In genomic region chr1:203559523-203559922, GRCh38 we compare ENCODE assay signal across 13 cellular contexts.
DNase-seq lines count a peak whose midpoint lies in the region; ATAC-seq, FAIRE-seq and TF ChIP-seq lines count a peak whose summit lies in the region.
"Had no signal": no experiment of that assay in that cellular context is flagged by ENCODE, and none has a peak within 500 bp of the region (broad histone marks: within the 10 kb centered on the region; RNA-seq: fewer than 3 reads in every experiment).

No MANE protein-coding gene starts in this region.

- 64 to 73% methylated on average over 6 of the region's 6 CpGs for WGBS in testis, 2 donors

- peak; percentile 74 for DNase-seq in NCI-H226
- DNase-seq in keratinocyte (ENCODE audit: low read depth, low spot score), result no peak
- DNase-seq in testis, result peak; percentile 29
- DNase-seq in NCI-H1092 treated with DMSO at 0.1 percent for 48 hours (lab: John Stamatoyannopoulos, UW), result no peak
- DNase-seq: activated CD4-positive, alpha-beta T cell treated with anti-CD3 and anti-CD28 coated beads, Interleukin-2, amount 50 U/mL, for 1 hour; DMS53; right lobe of liver had no signal

- TF ChIP-seq CTCF in brain (conservative IDR thresholded peaks at IDR 0.05) (no peak), keratinocyte (optimal IDR thresholded peaks at IDR 0.05 in 1 of 3, IDR thresholded peaks at IDR 0.05 in 1 of 3, conservative IDR thresholded peaks at IDR 0.05 in 1 of 3; ENCODE audit: extremely low read depth in 1 of 3, insufficient read depth in 2 of 3, low read length in 3 of 3) (no peak), testis (IDR thresholded peaks at IDR 0.05) (no peak)

- ATAC-seq in HG03571 (IDR thresholded peaks at IDR 0.05; ENCODE audit: unreplicated experiment), result no peak
- no peak for ATAC-seq in GM21526 (IDR thresholded peaks at IDR 0.05; ENCODE audit: low FRiP score, unreplicated experiment)
- ATAC-seq: left lobe of liver had no signal

- no peak overlapping the region for H3K4me2 ChIP-seq in keratinocyte (ENCODE audit: control insufficient read depth, extremely low read depth, insufficient read depth, low read depth, low read length)

- H3K9me3 ChIP-seq in keratinocyte (ENCODE audit: control insufficient read depth, low read depth, low read length), result no peaks in the 10 kb centered on the region
- H3K9me3 ChIP-seq in testis, result no peaks in the 10 kb centered on the region
- H3K9me3 ChIP-seq: right lobe of liver had no signal

- no peak overlapping the region for H3K4me3 ChIP-seq in keratinocyte (ENCODE audit: control insufficient read depth in 2 of 3, extremely low read depth in 1 of 3, insufficient read depth in 2 of 3, low read depth in 1 of 3, low read length in 3 of 3)
- no peak overlapping the region for H3K4me3 ChIP-seq in testis
- H3K4me3 ChIP-seq: right lobe of liver, SK-N-MC had no signal

- peaks cover 2% of the 10 kb centered on the region for H3K27me3 Mint-ChIP-seq in brain
- H3K27me3 Mint-ChIP-seq: activated naive CD4-positive, alpha-beta T cell treated with anti-CD3 and anti-CD28 coated beads, Interleukin-2, amount 50 U/mL, for 24 hours had no signal

- peak overlapping the region; percentile 13 to 99 (median 94) for H3K27ac Mint-ChIP-seq in brain
- H3K27ac Mint-ChIP-seq: activated naive CD4-positive, alpha-beta T cell treated with anti-CD3 and anti-CD28 coated beads, Interleukin-2, amount 50 U/mL, for 24 hours had no signal

- peak overlapping the region in 1 of 5 experiments; percentile 17 for H3K4me3 Mint-ChIP-seq in brain
- H3K4me3 Mint-ChIP-seq: activated naive CD4-positive, alpha-beta T cell treated with anti-CD3 and anti-CD28 coated beads, Interleukin-2, amount 50 U/mL, for 24 hours had no signal

- no peaks in the 10 kb centered on the region for H3K79me2 ChIP-seq in keratinocyte (ENCODE audit: control insufficient read depth, insufficient read depth, low read length)

- H3K27ac ChIP-seq in keratinocyte (ENCODE audit: control insufficient read depth, insufficient read depth, low read length), result peak overlapping the region; percentile 19
- peak overlapping the region in 1 of 2 donors; percentile 70 for H3K27ac ChIP-seq in testis
- H3K27ac ChIP-seq: right lobe of liver, SK-N-MC had no signal

- FAIRE-seq in keratinocyte (lab: Jason Lieb, UNC), result no peak

- no peaks in the 10 kb centered on the region for H4K20me1 ChIP-seq in keratinocyte (ENCODE audit: control insufficient read depth, extremely low read depth, insufficient read depth, low read length)

- H3K4me1 Mint-ChIP-seq in brain, result peaks cover 57% of the 10 kb centered on the region
- H3K4me1 Mint-ChIP-seq: activated naive CD4-positive, alpha-beta T cell treated with anti-CD3 and anti-CD28 coated beads, Interleukin-2, amount 50 U/mL, for 24 hours had no signal

- H3K4me1 ChIP-seq in keratinocyte (ENCODE audit: control insufficient read depth, extremely low read depth, insufficient read depth, low read length), result peaks cover 34% of the 10 kb centered on the region
- peaks cover 39% of the 10 kb centered on the region for H3K4me1 ChIP-seq in testis
- H3K4me1 ChIP-seq: right lobe of liver had no signal

- no peaks in the 10 kb centered on the region for H3K36me3 Mint-ChIP-seq in brain
- H3K36me3 Mint-ChIP-seq: activated naive CD4-positive, alpha-beta T cell treated with anti-CD3 and anti-CD28 coated beads, Interleukin-2, amount 50 U/mL, for 24 hours had no signal

- no peak overlapping the region for H3K9ac ChIP-seq in keratinocyte (ENCODE audit: control insufficient read depth, extremely low read depth, insufficient read depth, low read length)

- peaks cover 4% of the 10 kb centered on the region for H3K9me1 ChIP-seq in keratinocyte (ENCODE audit: control insufficient read depth, extremely low read depth, insufficient read depth, low read length)

- H3K27me3 ChIP-seq in keratinocyte (ENCODE audit: control insufficient read depth, extremely low read depth, insufficient read depth, low read length), result no peaks in the 10 kb centered on the region
- no peaks in the 10 kb centered on the region for H3K27me3 ChIP-seq in testis
- H3K27me3 ChIP-seq: right lobe of liver had no signal

- no peak overlapping the region for H2AFZ ChIP-seq in keratinocyte (ENCODE audit: control insufficient read depth, low read length)

- peaks cover 0 to 10% (median 0%) of the 10 kb centered on the region in 5 experiments for H3K9me3 Mint-ChIP-seq in brain
- H3K9me3 Mint-ChIP-seq: activated naive CD4-positive, alpha-beta T cell treated with anti-CD3 and anti-CD28 coated beads, Interleukin-2, amount 50 U/mL, for 24 hours had no signal

- dilution Hi-C loops in keratinocyte (cut with MboI; ENCODE audit: extremely low pct_ligation_motif_present, low sequenced_read_pairs), result no loop called here

- no peak for TF ChIP-seq POLR2A in testis (IDR thresholded peaks at IDR 0.05)

- H3K36me3 ChIP-seq in keratinocyte (ENCODE audit: control insufficient read depth in 2 of 2, extremely low read depth in 1 of 2, insufficient read depth in 2 of 2, low read length in 2 of 2) (no peaks in the 10 kb centered on the region), testis (ENCODE audit: low read depth, missing control alignments) (no peaks in the 10 kb centered on the region)
- H3K36me3 ChIP-seq: right lobe of liver had no signal

- intact Hi-C loops in testis (cut with DNase I; ENCODE audit: low total_unique reads), result no loop called here

Comparison
In these comparisons a context has a peak if more than half of its experiments do, and no peak if none do; other contexts are left out.
1. DNase-seq: peak in NCI-H226 (single experiment) and testis (single experiment); none in keratinocyte (single experiment) and NCI-H1092 treated with DMSO at 0.1 percent for 48 hours (single experiment).